Comparison of ENCODE assay signal across 1 cellular context in the genomic region with DNA sequence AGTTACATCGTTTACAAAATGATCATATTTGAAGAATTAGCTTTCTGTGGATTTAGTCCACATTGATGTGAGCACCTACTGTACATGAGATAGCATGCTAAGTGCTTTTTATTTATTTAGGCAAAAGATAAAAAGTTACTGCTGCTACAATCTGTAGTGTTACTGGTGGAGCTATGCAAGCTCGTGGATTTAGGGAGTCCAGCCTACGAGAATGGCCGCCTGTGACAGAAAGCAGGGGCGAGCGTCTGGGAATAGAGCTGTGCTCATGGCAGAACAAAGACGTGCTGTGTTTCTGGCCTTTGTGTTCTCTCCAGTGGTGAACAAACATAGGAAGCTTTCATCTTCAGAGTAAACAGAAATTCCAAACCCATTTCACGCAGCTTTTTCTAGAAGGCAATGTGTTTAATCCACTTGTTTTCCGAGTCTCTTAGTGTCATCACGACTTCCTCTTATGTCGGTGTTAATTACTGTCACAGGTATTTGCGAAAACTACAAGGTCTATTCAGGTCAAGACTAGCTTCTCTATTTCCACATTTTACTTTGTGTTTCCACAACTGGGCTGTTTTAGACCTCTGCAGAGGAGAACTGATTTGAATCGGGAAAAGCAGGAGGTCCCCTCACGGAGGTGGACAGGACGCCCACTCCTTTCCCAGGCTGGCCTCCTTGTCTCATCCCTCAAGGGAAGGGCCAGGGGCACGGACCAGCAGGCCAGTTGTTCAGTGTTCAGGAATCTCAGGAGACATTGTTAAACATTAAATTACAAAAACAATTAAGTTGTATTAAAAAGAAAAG.
TF ChIP-seq lines count a peak whose summit lies in the region.

No MANE protein-coding gene starts in this region.

TF ChIP-seq in HepG2, 621 proteins besides CTCF, POLR2A, EP300 and RAD21 (continued from another document and continues in another):
- TF ChIP-seq, protein P1, sequence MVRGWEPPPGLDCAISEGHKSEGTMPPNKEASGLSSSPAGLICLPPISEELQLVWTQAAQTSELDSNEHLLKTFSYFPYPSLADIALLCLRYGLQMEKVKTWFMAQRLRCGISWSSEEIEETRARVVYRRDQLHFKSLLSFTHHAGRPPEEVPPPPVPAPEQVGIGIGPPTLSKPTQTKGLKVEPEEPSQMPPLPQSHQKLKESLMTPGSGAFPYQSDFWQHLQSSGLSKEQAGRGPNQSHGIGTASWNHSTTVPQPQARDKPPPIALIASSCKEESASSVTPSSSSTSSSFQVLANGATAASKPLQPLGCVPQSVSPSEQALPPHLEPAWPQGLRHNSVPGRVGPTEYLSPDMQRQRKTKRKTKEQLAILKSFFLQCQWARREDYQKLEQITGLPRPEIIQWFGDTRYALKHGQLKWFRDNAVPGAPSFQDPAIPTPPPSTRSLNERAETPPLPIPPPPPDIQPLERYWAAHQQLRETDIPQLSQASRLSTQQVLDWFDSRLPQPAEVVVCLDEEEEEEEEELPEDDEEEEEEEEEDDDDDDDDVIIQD (CRISPR knock-in tag; IDR thresholded peaks at IDR 0.05; ENCODE audit: low read depth), result 0 out of 2 replicates have a peak, but pooled peaks have one; percentile 56
- TF ChIP-seq TBX3 (IDR thresholded peaks at IDR 0.05; ENCODE audit: borderline replicate concordance) (peak; percentile 96), NONO (IDR thresholded peaks at IDR 0.05) (no peak), NONO (CRISPR knock-in tag; conservative IDR thresholded peaks at IDR 0.05) (peak; percentile 66), ZNF124 (CRISPR knock-in tag; IDR thresholded peaks at IDR 0.05) (peak; percentile 44; the same call in 1 of the 2 replicates), HDAC2 (CRISPR knock-in tag; IDR thresholded peaks at IDR 0.05) (peak; percentile 89), NFAT5 (CRISPR knock-in tag; IDR thresholded peaks at IDR 0.05) (no peak), ZNF3 (CRISPR knock-in tag; IDR thresholded peaks at IDR 0.05) (no peak), GFI1 (CRISPR knock-in tag; IDR thresholded peaks at IDR 0.05; ENCODE audit: borderline replicate concordance) (0 out of 2 replicates have a peak, but pooled peaks have one; percentile 73), NKX3-1 (CRISPR knock-in tag; IDR thresholded peaks at IDR 0.05) (peak; percentile 68; the same call in 1 of the 2 replicates), IRF1 (CRISPR knock-in tag; IDR thresholded peaks at IDR 0.05; ENCODE audit: low read depth) (no peak), ZNF317 (CRISPR knock-in tag; IDR thresholded peaks at IDR 0.05) (peak; percentile 37), PPARG (CRISPR knock-in tag; conservative IDR thresholded peaks at IDR 0.05) (peak; percentile 85), NFKBIZ (CRISPR knock-in tag; IDR thresholded peaks at IDR 0.05) (0 out of 2 replicates have a peak, but pooled peaks have one; percentile 58), FOXP1 (IDR thresholded peaks at IDR 0.05) (peak; percentile 90), FOXP1 (CRISPR knock-in tag; IDR thresholded peaks at IDR 0.05) (peak; percentile 96), UBTF (CRISPR knock-in tag; IDR thresholded peaks at IDR 0.05) (peak; percentile 30; the same call in 1 of the 2 replicates), FOXJ3 (CRISPR knock-in tag; IDR thresholded peaks at IDR 0.05; ENCODE audit: borderline replicate concordance) (peak; percentile 96), ZSCAN29 (CRISPR knock-in tag; conservative IDR thresholded peaks at IDR 0.05) (peak; percentile 83; the same call in 1 of the 2 replicates), CBFB (CRISPR knock-in tag; IDR thresholded peaks at IDR 0.05) (0 out of 2 replicates have a peak, but pooled peaks have one; percentile 26), YEATS4 (CRISPR knock-in tag; IDR thresholded peaks at IDR 0.05; ENCODE audit: borderline replicate concordance) (peak; percentile 36; the same call in 1 of the 2 replicates), TGIF2 (CRISPR knock-in tag; IDR thresholded peaks at IDR 0.05) (peak; percentile 83), ZNF652 (CRISPR knock-in tag; IDR thresholded peaks at IDR 0.05; ENCODE audit: borderline replicate concordance, low read depth) (0 out of 2 replicates have a peak, but pooled peaks have one; percentile 23), DMTF1 (CRISPR knock-in tag; IDR thresholded peaks at IDR 0.05) (0 out of 2 replicates have a peak, but pooled peaks have one; percentile 7), KAT8 (CRISPR knock-in tag; IDR thresholded peaks at IDR 0.05) (peak; percentile 83), ZNF331 (CRISPR knock-in tag; IDR thresholded peaks at IDR 0.05) (peak; percentile 78; the same call in 1 of the 2 replicates), ZNF558 (CRISPR knock-in tag; IDR thresholded peaks at IDR 0.05; ENCODE audit: borderline replicate concordance) (peak; percentile 63; the same call in 1 of the 2 replicates), ZNF746 (CRISPR knock-in tag; IDR thresholded peaks at IDR 0.05) (peak; percentile 71; the same call in 1 of the 2 replicates), ZNF18 (CRISPR knock-in tag; IDR thresholded peaks at IDR 0.05; ENCODE audit: insufficient replicate concordance) (peak; percentile 66), HOXA5 (CRISPR knock-in tag; IDR thresholded peaks at IDR 0.05) (0 out of 2 replicates have a peak, but pooled peaks have one; percentile 30), THRA (CRISPR knock-in tag; IDR thresholded peaks at IDR 0.05; ENCODE audit: borderline replicate concordance) (peak; percentile 98), NCOR1 (IDR thresholded peaks at IDR 0.05; ENCODE audit: borderline replicate concordance, low read length) (peak; percentile 66; the same call in 1 of the 2 replicates), ATF1 (CRISPR knock-in tag; IDR thresholded peaks at IDR 0.05) (no peak)
- TF ChIP-seq, protein P2, sequence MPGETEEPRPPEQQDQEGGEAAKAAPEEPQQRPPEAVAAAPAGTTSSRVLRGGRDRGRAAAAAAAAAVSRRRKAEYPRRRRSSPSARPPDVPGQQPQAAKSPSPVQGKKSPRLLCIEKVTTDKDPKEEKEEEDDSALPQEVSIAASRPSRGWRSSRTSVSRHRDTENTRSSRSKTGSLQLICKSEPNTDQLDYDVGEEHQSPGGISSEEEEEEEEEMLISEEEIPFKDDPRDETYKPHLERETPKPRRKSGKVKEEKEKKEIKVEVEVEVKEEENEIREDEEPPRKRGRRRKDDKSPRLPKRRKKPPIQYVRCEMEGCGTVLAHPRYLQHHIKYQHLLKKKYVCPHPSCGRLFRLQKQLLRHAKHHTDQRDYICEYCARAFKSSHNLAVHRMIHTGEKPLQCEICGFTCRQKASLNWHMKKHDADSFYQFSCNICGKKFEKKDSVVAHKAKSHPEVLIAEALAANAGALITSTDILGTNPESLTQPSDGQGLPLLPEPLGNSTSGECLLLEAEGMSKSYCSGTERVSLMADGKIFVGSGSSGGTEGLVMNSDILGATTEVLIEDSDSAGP (CRISPR knock-in tag; IDR thresholded peaks at IDR 0.05; ENCODE audit: borderline replicate concordance), result peak; percentile 59; the same call in 1 of the 2 replicates
- TF ChIP-seq, protein P3, sequence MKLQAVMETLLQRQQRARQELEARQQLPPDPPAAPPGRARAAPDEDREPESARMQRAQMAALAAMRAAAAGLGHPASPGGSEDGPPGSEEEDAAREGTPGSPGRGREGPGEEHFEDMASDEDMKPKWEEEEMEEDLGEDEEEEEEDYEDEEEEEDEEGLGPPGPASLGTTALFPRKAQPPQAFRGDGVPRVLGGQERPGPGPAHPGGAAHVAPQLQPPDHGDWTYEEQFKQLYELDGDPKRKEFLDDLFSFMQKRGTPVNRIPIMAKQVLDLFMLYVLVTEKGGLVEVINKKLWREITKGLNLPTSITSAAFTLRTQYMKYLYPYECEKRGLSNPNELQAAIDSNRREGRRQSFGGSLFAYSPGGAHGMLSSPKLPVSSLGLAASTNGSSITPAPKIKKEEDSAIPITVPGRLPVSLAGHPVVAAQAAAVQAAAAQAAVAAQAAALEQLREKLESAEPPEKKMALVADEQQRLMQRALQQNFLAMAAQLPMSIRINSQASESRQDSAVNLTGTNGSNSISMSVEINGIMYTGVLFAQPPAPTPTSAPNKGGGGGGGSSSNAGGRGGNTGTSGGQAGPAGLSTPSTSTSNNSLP (IDR thresholded peaks at IDR 0.05; ENCODE audit: low read depth, low read length), result peak; percentile 38; the same call in 1 of the 2 replicates
